16 cellular contexts compared by ENCODE assay signal in genomic region chr5:351084-351910, GRCh38. TPM values are rescaled to one million over a fixed set of nuclear protein-coding genes. Genes with fewer than 3 reads are reported as not detected.
DNase-seq lines count a peak whose midpoint lies in the region; ATAC-seq lines count a peak whose summit lies in the region.
"Had no signal": no experiment of that assay in that cellular context is flagged by ENCODE, and none has a peak within 500 bp of the region (broad histone marks: within the 10 kb centered on the region; RNA-seq: fewer than 3 reads in every experiment).

No MANE protein-coding gene starts in this region.

- H3K27ac Mint-ChIP-seq in activated T-cell treated with anti-CD3 and anti-CD28 coated beads, Interleukin-2, amount 50 U/mL, for 72 hours: no peak overlapping the region
- H3K27ac Mint-ChIP-seq in activated T-cell treated with anti-CD3 and anti-CD28 coated beads, Interleukin-2, amount 50 U/mL, for 24 hours: no peak overlapping the region
- H3K27ac Mint-ChIP-seq in activated T-helper 17 cell treated with anti-CD3 and anti-CD28 coated beads, Interleukin-2, amount 50 U/mL, for 72 hours: peak overlapping the region; percentile 35
- H3K27ac Mint-ChIP-seq in stimulated activated effector memory CD8-positive, alpha-beta T cell treated with anti-CD3 and anti-CD28 coated beads, Interleukin-12 subunit alpha, Interleukin-12 subunit beta, amount 100 ng/mL, for 72 hours: no peak overlapping the region

- H3K27me3 Mint-ChIP-seq in activated T-cell treated with anti-CD3 and anti-CD28 coated beads, Interleukin-2, amount 50 U/mL, for 72 hours (ENCODE audit: low read depth): peaks cover 7% of the 10 kb centered on the region
- H3K27me3 Mint-ChIP-seq in activated T-cell treated with anti-CD3 and anti-CD28 coated beads, Interleukin-2, amount 50 U/mL, for 24 hours: peaks cover 31% of the 10 kb centered on the region
- peaks cover 21% of the 10 kb centered on the region for H3K27me3 Mint-ChIP-seq in activated T-helper 17 cell treated with anti-CD3 and anti-CD28 coated beads, Interleukin-2, amount 50 U/mL, for 72 hours

- H3K4me1 Mint-ChIP-seq in activated T-cell treated with anti-CD3 and anti-CD28 coated beads, Interleukin-2, amount 50 U/mL, for 72 hours (ENCODE audit: low read depth): peaks cover 27% of the 10 kb centered on the region
- peaks cover 17% of the 10 kb centered on the region for H3K4me1 Mint-ChIP-seq in activated T-cell treated with anti-CD3 and anti-CD28 coated beads, Interleukin-2, amount 50 U/mL, for 24 hours (ENCODE audit: low read depth)
- peaks cover 17% of the 10 kb centered on the region for H3K4me1 Mint-ChIP-seq in activated T-helper 17 cell treated with anti-CD3 and anti-CD28 coated beads, Interleukin-2, amount 50 U/mL, for 72 hours
- peaks cover 22% of the 10 kb centered on the region for H3K4me1 Mint-ChIP-seq in stimulated activated effector memory CD8-positive, alpha-beta T cell treated with anti-CD3 and anti-CD28 coated beads, Interleukin-12 subunit alpha, Interleukin-12 subunit beta, amount 100 ng/mL, for 72 hours

- peaks cover 15 to 21% of the 10 kb centered on the region in 2 donors for H3K36me3 Mint-ChIP-seq in activated T-cell treated with anti-CD3 and anti-CD28 coated beads, Interleukin-2, amount 50 U/mL, for 72 hours (ENCODE audit: insufficient read depth in 2 of 2)
- peaks cover 20% of the 10 kb centered on the region for H3K36me3 Mint-ChIP-seq in activated T-cell treated with anti-CD3 and anti-CD28 coated beads, Interleukin-2, amount 50 U/mL, for 24 hours (ENCODE audit: low read depth)
- H3K36me3 Mint-ChIP-seq in activated T-helper 17 cell treated with anti-CD3 and anti-CD28 coated beads, Interleukin-2, amount 50 U/mL, for 72 hours (ENCODE audit: low read depth): peaks cover 51% of the 10 kb centered on the region
- H3K36me3 Mint-ChIP-seq in stimulated activated effector memory CD8-positive, alpha-beta T cell treated with anti-CD3 and anti-CD28 coated beads, Interleukin-12 subunit alpha, Interleukin-12 subunit beta, amount 100 ng/mL, for 72 hours: peaks cover 48% of the 10 kb centered on the region
- H3K36me3 Mint-ChIP-seq: CD4-positive, CD25-positive, alpha-beta regulatory T cell had no signal

- H3K9me3 Mint-ChIP-seq in activated T-cell treated with anti-CD3 and anti-CD28 coated beads, Interleukin-2, amount 50 U/mL, for 72 hours: peaks cover 0 to 3% of the 10 kb centered on the region in 2 donors
- H3K9me3 Mint-ChIP-seq in activated T-cell treated with anti-CD3 and anti-CD28 coated beads, Interleukin-2, amount 50 U/mL, for 24 hours: no peaks in the 10 kb centered on the region
- H3K9me3 Mint-ChIP-seq in activated T-helper 17 cell treated with anti-CD3 and anti-CD28 coated beads, Interleukin-2, amount 50 U/mL, for 72 hours: no peaks in the 10 kb centered on the region
- no peaks in the 10 kb centered on the region for H3K9me3 Mint-ChIP-seq in stimulated activated effector memory CD8-positive, alpha-beta T cell treated with anti-CD3 and anti-CD28 coated beads, Interleukin-12 subunit alpha, Interleukin-12 subunit beta, amount 100 ng/mL, for 72 hours

- peak; percentile 36 to 81 for ATAC-seq in activated T-cell treated with anti-CD3 and anti-CD28 coated beads, Interleukin-2, amount 50 U/mL, for 72 hours (replicated peaks in 1 of 2)
- ATAC-seq in GM18867 (IDR thresholded peaks at IDR 0.05; ENCODE audit: unreplicated experiment): peak; percentile 50
- ATAC-seq in activated T-helper 17 cell treated with anti-CD3 and anti-CD28 coated beads, Interleukin-2, amount 50 U/mL, for 72 hours (replicated peaks): peak; percentile 91
- peak; percentile 75 for ATAC-seq in stimulated activated effector memory CD8-positive, alpha-beta T cell treated with anti-CD3 and anti-CD28 coated beads, Interleukin-12 subunit alpha, Interleukin-12 subunit beta, amount 100 ng/mL, for 72 hours

- H3K4me3 Mint-ChIP-seq in activated T-cell treated with anti-CD3 and anti-CD28 coated beads, Interleukin-2, amount 50 U/mL, for 72 hours: no peak overlapping the region
- no peak overlapping the region for H3K4me3 Mint-ChIP-seq in activated T-cell treated with anti-CD3 and anti-CD28 coated beads, Interleukin-2, amount 50 U/mL, for 24 hours
- H3K4me3 Mint-ChIP-seq in activated T-helper 17 cell treated with anti-CD3 and anti-CD28 coated beads, Interleukin-2, amount 50 U/mL, for 72 hours: peak overlapping the region; percentile 25
- no peak overlapping the region for H3K4me3 Mint-ChIP-seq in stimulated activated effector memory CD8-positive, alpha-beta T cell treated with anti-CD3 and anti-CD28 coated beads, Interleukin-12 subunit alpha, Interleukin-12 subunit beta, amount 100 ng/mL, for 72 hours
- H3K4me3 Mint-ChIP-seq: CD4-positive, CD25-positive, alpha-beta regulatory T cell had no signal

- no peak for DNase-seq in activated T-cell treated with anti-CD3 and anti-CD28 coated beads, Interleukin-2, amount 50 U/mL, for 72 hours
- no peak for DNase-seq in activated T-cell treated with anti-CD3 and anti-CD28 coated beads, Interleukin-2, amount 50 U/mL, for 24 hours
- peak in 1 of 2 donors; percentile 47 for DNase-seq in stimulated activated effector memory CD8-positive, alpha-beta T cell treated with anti-CD3 and anti-CD28 coated beads, Interleukin-12 subunit alpha, Interleukin-12 subunit beta, amount 100 ng/mL, for 72 hours (ENCODE audit: low spot score in 2 of 2)
- DNase-seq in foreskin melanocyte: no peak
- DNase-seq in NCI-H526 treated with DMSO at 0.1 percent for 48 hours (lab: John Stamatoyannopoulos, UW): no peak
- DNase-seq in HCEC 1CT: no peak
- DNase-seq: Caco-2; CD4-positive, CD25-positive, alpha-beta regulatory T cell; EL; GM23248; NCI-H1048; NCI-H1436 treated with DMSO at 0.1 percent for 48 hours; NCI-H2081; NCI-H774 had no signal

RNA-seq across cellular contexts. Expression of gene AHRR, which starts 29.8 kb away (rescaled TPM):
- 10 to 100 TPM; 56.0 to 82.2 TPM for total RNA-seq in activated T-cell treated with anti-CD3 and anti-CD28 coated beads, Interleukin-2, amount 50 U/mL, for 72 hours
- total RNA-seq in activated T-helper 17 cell treated with anti-CD3 and anti-CD28 coated beads, Interleukin-2, amount 50 U/mL, for 72 hours: 10 to 100 TPM; 49.5 to 78.1 TPM
